Comparison of ENCODE assay signal across 10 cellular contexts in the genomic region with DNA sequence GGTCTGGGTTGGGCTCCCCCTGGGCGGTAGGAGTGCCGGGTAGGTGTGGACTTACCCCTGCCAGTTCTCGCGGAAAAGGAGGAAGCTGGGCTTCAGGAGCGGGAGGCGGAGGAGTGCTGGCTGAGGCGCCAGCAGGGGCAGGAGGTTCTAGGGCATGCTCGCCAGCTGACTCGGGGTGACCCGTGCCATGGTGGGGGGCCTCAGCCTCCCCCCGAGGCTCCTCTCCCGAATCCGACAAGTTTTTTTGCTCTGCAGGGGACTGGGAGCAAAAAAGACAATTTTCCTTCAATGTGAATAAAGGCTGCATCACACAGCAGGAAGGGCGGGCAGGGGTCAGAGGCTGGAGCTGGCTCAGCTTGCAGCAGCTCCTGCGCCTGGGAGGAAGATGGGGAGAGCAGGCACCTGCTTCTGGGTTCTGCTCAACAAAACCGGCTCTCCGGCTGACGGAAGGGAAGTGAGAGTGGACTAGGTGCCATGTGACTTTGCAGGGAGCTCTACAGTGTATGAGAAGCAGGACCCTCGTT. TPM values are rescaled to one million over a fixed set of nuclear protein-coding genes. Genes with fewer than 3 reads are reported as not detected.
DNase-seq lines count a peak whose midpoint lies in the region; ATAC-seq, FAIRE-seq and TF ChIP-seq lines count a peak whose summit lies in the region.
"Had no signal": no experiment of that assay in that cellular context is flagged by ENCODE, and none has a peak within 500 bp of the region (broad histone marks: within the 10 kb centered on the region; RNA-seq: fewer than 3 reads in every experiment).

No MANE protein-coding gene starts in this region.

- intact Hi-C loops in left cardiac atrium (cut with DNase I) (loop anchor here in 1 of 2 donors (5.0 kb wide), 1 partner anchor 39 kb away; a partner anchor contains a TSS), sciatic nerve (cut with DNase I) (no loop called here)

- H3K4me1 ChIP-seq in Peyer's patch = peaks cover 6 to 97% (median 30%) of the 10 kb centered on the region in 4 donors

- peaks cover 0 to 6% (median 0%) of the 10 kb centered on the region in 3 donors for H3K36me3 ChIP-seq in Peyer's patch
- H3K36me3 ChIP-seq: right lobe of liver had no signal

- peak overlapping the region in 3 of 4 donors; percentile 27 to 70 (median 38) for H3K27ac ChIP-seq in Peyer's patch
- H3K27ac ChIP-seq: right lobe of liver had no signal

- ATAC-seq in left cardiac atrium (peak in 1 of 2 donors; percentile 25), sciatic nerve (peak; percentile 4), HG03175 (IDR thresholded peaks at IDR 0.05; ENCODE audit: unreplicated experiment) (no peak)

- peak; percentile 46 for DNase-seq in NCI-H1092 treated with DMSO at 0.1 percent for 48 hours (lab: John Stamatoyannopoulos, UW)
- no peak for DNase-seq in NCI-H1092 (lab: John Stamatoyannopoulos, UW)
- peak in 1 of 3 donors; percentile 43 for DNase-seq in Peyer's patch
- DNase-seq in left cardiac atrium = peak; percentile 36
- no peak for DNase-seq in sciatic nerve (ENCODE audit: low spot score)
- no peak for DNase-seq in HTR-8/SVneo (ENCODE audit: insufficient read length, low spot score)
- DNase-seq in LoVo (ENCODE audit: low spot score) = no peak
- DNase-seq: right lobe of liver had no signal

- no peaks in the 10 kb centered on the region for H3K27me3 ChIP-seq in Peyer's patch
- H3K27me3 ChIP-seq: right lobe of liver had no signal

- FAIRE-seq in HTR-8/SVneo (lab: Jason Lieb, UNC) = no peak
- FAIRE-seq: A204.1 had no signal

- H3K9me3 ChIP-seq in Peyer's patch = no peaks in the 10 kb centered on the region
- H3K9me3 ChIP-seq: right lobe of liver had no signal

- TF ChIP-seq CTCF in Peyer's patch (IDR thresholded peaks at IDR 0.05) = no peak

- no peak overlapping the region for H3K4me3 ChIP-seq in Peyer's patch
- H3K4me3 ChIP-seq: right lobe of liver had no signal

- no peak for TF ChIP-seq POLR2A in Peyer's patch (IDR thresholded peaks at IDR 0.05)

RNA-seq across cellular contexts. Expression of a gene that starts 26.5 kb away (rescaled TPM):
- total RNA-seq in Peyer's patch (100 to 1,000 TPM in 2 of 4 donors, 10 to 100 TPM in 2; 59.7 to 104 (median 91.1) TPM), left cardiac atrium (10 to 100 TPM; 44.7 to 52.7 TPM), sciatic nerve (76.3 TPM)

RNA-seq across cellular contexts. Expression of a gene that starts 37.3 kb away (rescaled TPM):
- 10 to 100 TPM in 3 of 4 donors, 1 to 10 TPM in 1; 9.5 to 44.6 (median 24.4) TPM for total RNA-seq in Peyer's patch
- total RNA-seq in left cardiac atrium = 1 to 10 TPM; 6.6 to 6.9 TPM
- total RNA-seq in sciatic nerve = 80.2 TPM

RNA-seq across cellular contexts. Expression of a gene that starts 46.7 kb away (rescaled TPM):
- total RNA-seq in Peyer's patch (10 to 100 TPM in 3 of 4 donors, 1 to 10 TPM in 1; 9.6 to 24.8 (median 18.4) TPM), left cardiac atrium (1 to 10 TPM; 1.9 to 3.3 TPM), sciatic nerve (7.1 TPM)

RNA-seq across cellular contexts. Expression of a gene that starts 47.8 kb away (rescaled TPM):
- 100 to 1,000 TPM; 101 to 194 (median 169) TPM for total RNA-seq in Peyer's patch
- 100 to 1,000 TPM; 503 to 537 TPM for total RNA-seq in left cardiac atrium
- 134 TPM for total RNA-seq in sciatic nerve

Comparison
In these comparisons a context has a peak if more than half of its experiments do, and no peak if none do; other contexts are left out.
1. DNase-seq: peak in NCI-H1092 treated with DMSO at 0.1 percent for 48 hours (single experiment) and left cardiac atrium (single experiment); none in NCI-H1092 (single experiment), sciatic nerve (single experiment), HTR-8/SVneo (single experiment) and LoVo (single experiment).